In genomic region chr6:149749594-149750135, GRCh38 we compare ENCODE assay signal across 8 cellular contexts. TPM values are rescaled to one million over a fixed set of nuclear protein-coding genes. Genes with fewer than 3 reads are reported as not detected.
DNase-seq lines count a peak whose midpoint lies in the region; ATAC-seq and TF ChIP-seq lines count a peak whose summit lies in the region.

Gene PCMT1 (plus strand): TSS chr6:149749741. CDS start chr6:149749902, 161 bp downstream.

- H3K9ac ChIP-seq in fibroblast of lung (ENCODE audit: insufficient read depth, low read length) = peak within 1 kb of the TSS; percentile 83

- no peaks in the 10 kb centered on the region for H3K27me3 Mint-ChIP-seq in naive thymus-derived CD8-positive, alpha-beta T cell

- H3K79me2 ChIP-seq in DOHH2 (ENCODE audit: control insufficient read depth, low read length) (peaks cover 76% of the 10 kb centered on the region), fibroblast of lung (ENCODE audit: control insufficient read depth, insufficient read depth, low read length) (peaks cover 66% of the 10 kb centered on the region)

- H3K27me3 ChIP-seq in DOHH2 (ENCODE audit: control insufficient read depth, low read length) (no peaks in the 10 kb centered on the region), fibroblast of lung (ENCODE audit: control insufficient read depth, insufficient read depth, low read length) (no peaks in the 10 kb centered on the region)

- H3K4me2 ChIP-seq in DOHH2 (ENCODE audit: low read length) (peak within 1 kb of the TSS; percentile 98), fibroblast of lung (ENCODE audit: extremely low read depth, insufficient read depth, low read length) (peak within 1 kb of the TSS; percentile 75)

- H3K27ac Mint-ChIP-seq in naive thymus-derived CD8-positive, alpha-beta T cell = peak within 1 kb of the TSS; percentile 75 to 93 (median 85)

- H3K36me3 ChIP-seq in DOHH2 (ENCODE audit: control insufficient read depth, low read length) = peaks cover 34% of the 10 kb centered on the region
- H3K36me3 ChIP-seq in KOPT-K1 (ENCODE audit: insufficient read depth, low read length) = peaks cover 9% of the 10 kb centered on the region
- H3K36me3 ChIP-seq in fibroblast of lung (ENCODE audit: control insufficient read depth, insufficient read depth, low read length) = no peaks in the 10 kb centered on the region

- H3K4me3 ChIP-seq in DOHH2 (ENCODE audit: low read length) = peak within 1 kb of the TSS; percentile 99
- peak within 1 kb of the TSS; percentile 81 to 98 (median 96) for H3K4me3 ChIP-seq in fibroblast of lung (replicated peaks in 1 of 4; ENCODE audit: control extremely low read depth in 1 of 4, insufficient read depth in 1 of 4, low read depth in 3 of 4, low read length in 4 of 4)

- H3K27ac ChIP-seq in DOHH2 (ENCODE audit: low read depth, low read length) (peak within 1 kb of the TSS; percentile 76), KOPT-K1 (ENCODE audit: low read depth, low read length, poor library complexity, severe bottlenecking) (peak within 1 kb of the TSS; percentile 91), fibroblast of lung (ENCODE audit: insufficient read depth, low read length) (peak within 1 kb of the TSS; percentile 88)

- POLR2A ChIA-PET in naive thymus-derived CD8-positive, alpha-beta T cell (lab: Charles Lee) = interaction anchor here (0.6 to 7.3 kb wide), 5 partner anchors 14 to 205 kb away, joined by 3 to 66 read pairs (median 3); partner anchors contain the start of genes GINM1 and LATS1

- peaks cover 56% of the 10 kb centered on the region for H3K4me1 ChIP-seq in DOHH2 (ENCODE audit: control insufficient read depth, low read length)
- peaks cover 3% of the 10 kb centered on the region for H3K4me1 ChIP-seq in fibroblast of lung (ENCODE audit: control insufficient read depth, extremely low read depth, insufficient read depth, low read length)

- 0 out of 2 replicates have a peak, but pooled peaks cover 2% of the 10 kb centered on the region for H3F3A ChIP-seq in DOHH2 (ENCODE audit: control insufficient read depth, insufficient read depth)

- peaks cover 0 to 2% (median 0%) of the 10 kb centered on the region in 3 donors for H3K36me3 Mint-ChIP-seq in naive thymus-derived CD8-positive, alpha-beta T cell

- no peak for TF ChIP-seq CTCF in DOHH2 (IDR thresholded peaks at IDR 0.05; ENCODE audit: low read depth, low read length, poor library complexity, severe bottlenecking)
- no peak for TF ChIP-seq CTCF in fibroblast of lung (conservative IDR thresholded peaks at IDR 0.05 in 1 of 2, IDR thresholded peaks at IDR 0.05 in 1 of 2; ENCODE audit: low read depth in 1 of 2, low read length in 2 of 2)

- H3K9me3 Mint-ChIP-seq in naive thymus-derived CD8-positive, alpha-beta T cell = no peaks in the 10 kb centered on the region

- ATAC-seq in GM21825 (IDR thresholded peaks at IDR 0.05; ENCODE audit: unreplicated experiment) = peak; percentile 86
- peak; percentile 81 to 82 for ATAC-seq in naive thymus-derived CD8-positive, alpha-beta T cell

- peak within 1 kb of the TSS; percentile 92 for H2AFZ ChIP-seq in fibroblast of lung (ENCODE audit: low read length)

- DNase-seq in RKO (ENCODE audit: low spot score) (peak; percentile 94), fibroblast of lung (ENCODE audit: low read depth in 2 of 2) (peak; percentile 89 to 91)
- peak; percentile 75 to 90 for DNase-seq in activated T-helper 1 cell treated with anti-CD3 and anti-CD28 coated beads, Interleukin-2, amount 50 U/mL, for 16 hours (ENCODE audit: low read depth in 1 of 2, low spot score in 1 of 2)
- peak; percentile 85 to 94 (median 92) for DNase-seq in naive thymus-derived CD8-positive, alpha-beta T cell
- peak; percentile 82 to 92 (median 84) for DNase-seq in stimulated activated naive CD4-positive, alpha-beta T cell (lab: John Stamatoyannopoulos, UW)

- H4K20me1 ChIP-seq in DOHH2 (ENCODE audit: control insufficient read depth, insufficient read depth, low read depth, low read length) = peaks cover 12% of the 10 kb centered on the region; the same call in 1 of the 2 replicates
- H4K20me1 ChIP-seq in fibroblast of lung (ENCODE audit: control insufficient read depth, extremely low read depth, insufficient read depth, low read length) = no peaks in the 10 kb centered on the region

- no peaks in the 10 kb centered on the region for H3K9me3 ChIP-seq in DOHH2 (ENCODE audit: control insufficient read depth, insufficient read depth, low read length)
- H3K9me3 ChIP-seq in KOPT-K1 (ENCODE audit: insufficient read depth, low read length, poor library complexity, severe bottlenecking) = no peaks in the 10 kb centered on the region
- no peaks in the 10 kb centered on the region for H3K9me3 ChIP-seq in fibroblast of lung (ENCODE audit: control insufficient read depth, insufficient read depth, low read depth, low read length)

- no peaks in the 10 kb centered on the region for H3K9me2 ChIP-seq in DOHH2 (replicated peaks; ENCODE audit: control insufficient read depth, low read length)

- H3K4me3 Mint-ChIP-seq in naive thymus-derived CD8-positive, alpha-beta T cell = peak within 1 kb of the TSS; percentile 84 to 98 (median 86)

- H3K4me1 Mint-ChIP-seq in naive thymus-derived CD8-positive, alpha-beta T cell = peaks cover 10 to 54% (median 41%) of the 10 kb centered on the region in 4 donors

RNA-seq across cellular contexts. Expression of gene PCMT1, which starts in this region (rescaled TPM):
- 81.3 and 97.6 TPM in 2 replicates for total RNA-seq in fibroblast of lung
- 172 and 181 TPM in 2 replicates for polyA plus RNA-seq in fibroblast of lung
- 86.9 and 104 TPM in 2 replicates for polyA plus RNA-seq in fibroblast of lung (2012)
- polyA minus RNA-seq in fibroblast of lung (ENCODE audit: low replicate concordance) = 13.2 and 22.4 TPM in 2 replicates
- 10 to 100 TPM; 53.4 to 54.8 TPM for total RNA-seq in naive thymus-derived CD8-positive, alpha-beta T cell
- polyA plus RNA-seq in naive thymus-derived CD8-positive, alpha-beta T cell = 100 to 1,000 TPM; 141 to 148 (median 145) TPM

Comparison
In these comparisons a context has a peak if more than half of its experiments do, and no peak if none do; other contexts are left out.
1. Peak in every context shown above with its lines: DNase-seq, ATAC-seq, H3K4me3 ChIP-seq and H3K27ac ChIP-seq.